Comparison of ENCODE assay signal across 7 cellular contexts in genomic region chr11:66327171-66328035, GRCh38. TPM values are rescaled to one million over a fixed set of nuclear protein-coding genes. Genes with fewer than 3 reads are reported as not detected.
DNase-seq lines count a peak whose midpoint lies in the region; ATAC-seq and TF ChIP-seq lines count a peak whose summit lies in the region.
"Had no signal": no experiment of that assay in that cellular context is flagged by ENCODE, and none has a peak within 500 bp of the region (broad histone marks: within the 10 kb centered on the region; RNA-seq: fewer than 3 reads in every experiment).

No MANE protein-coding gene starts in this region.

- no peak overlapping the region for H3K9ac ChIP-seq in endodermal cell (ENCODE audit: extremely low read depth, low read length, poor library complexity, severe bottlenecking)

- H3K27ac Mint-ChIP-seq in endodermal cell: peak overlapping the region; percentile 3

- H3K9me3 Mint-ChIP-seq in endodermal cell: no peaks in the 10 kb centered on the region

- peaks cover 2% of the 10 kb centered on the region for H3K4me1 ChIP-seq in endodermal cell (ENCODE audit: control insufficient read depth, insufficient read depth, low read length)
- H3K4me1 ChIP-seq in spleen: peaks cover 16 to 59% (median 41%) of the 10 kb centered on the region in 6 donors
- H3K4me1 ChIP-seq in mucosa of descending colon (ENCODE audit: low read depth): peaks cover 11% of the 10 kb centered on the region

- H3K36me3 Mint-ChIP-seq in endodermal cell (ENCODE audit: low read depth): no peaks in the 10 kb centered on the region

- no peak overlapping the region for H3K4me3 Mint-ChIP-seq in endodermal cell

- 91 to 96% methylated on average over 10 to 11 of the region's 11 CpGs for WGBS in endodermal cell (ENCODE audit: insufficient coverage in 1 of 2, insufficient read length in 1 of 2), 2 experiments
- WGBS in spleen, 5 donors: 79 to 84% (median 84%) methylated on average over 10 to 11 of the region's 11 CpGs

- H3K36me3 ChIP-seq in endodermal cell (ENCODE audit: control insufficient read depth, insufficient read depth, low read length): no peaks in the 10 kb centered on the region
- H3K36me3 ChIP-seq in spleen: peaks cover 0 to 13% (median 4%) of the 10 kb centered on the region in 6 donors
- H3K36me3 ChIP-seq in mucosa of descending colon (ENCODE audit: low read depth): no peaks in the 10 kb centered on the region

- H3K27ac ChIP-seq in endodermal cell (ENCODE audit: low read depth, low read length): no peak overlapping the region
- peak overlapping the region in 7 of 8 donors; percentile 2 to 71 (median 54) for H3K27ac ChIP-seq in spleen

- H3K27me3 ChIP-seq in endodermal cell (ENCODE audit: control insufficient read depth, insufficient read depth, low read length, poor library complexity, severe bottlenecking) (no peaks in the 10 kb centered on the region), spleen (replicated peaks in 1 of 7) (no peaks in the 10 kb centered on the region)

- H3K4me3 ChIP-seq in endodermal cell (ENCODE audit: low read length) (no peak overlapping the region), spleen (no peak overlapping the region), mucosa of descending colon (no peak overlapping the region)

- intact Hi-C loops in spleen (cut with DNase I; ENCODE audit: low total_unique reads) (loop anchor here (2.0 kb wide), 1 partner anchor 15 kb away; no protein-coding TSS in a partner anchor), mucosa of descending colon (cut with DNase I, micrococcal nuclease) (no loop called here)

- ATAC-seq in GM18520 (IDR thresholded peaks at IDR 0.05; ENCODE audit: unreplicated experiment) (no peak), mucosa of descending colon (no peak)

- DNase-seq in NCI-H226 (peak; percentile 79), endodermal cell (no peak), spleen (no peak), mucosa of descending colon (no peak), iPS-NIHi7 (ENCODE audit: extremely low spot score) (no peak)

- H3K4me1 Mint-ChIP-seq in endodermal cell: peaks cover 4% of the 10 kb centered on the region

- H3K9me3 ChIP-seq in endodermal cell (ENCODE audit: control insufficient read depth, low read length) (no peaks in the 10 kb centered on the region), spleen (no peaks in the 10 kb centered on the region), mucosa of descending colon (no peaks in the 10 kb centered on the region)

- TF ChIP-seq POLR2A in spleen (IDR thresholded peaks at IDR 0.05): no peak

- peaks cover 10% of the 10 kb centered on the region for H3K27me3 Mint-ChIP-seq in endodermal cell (ENCODE audit: insufficient read depth)

- no peak for TF ChIP-seq CTCF in endodermal cell (conservative IDR thresholded peaks at IDR 0.05)
- TF ChIP-seq CTCF in spleen (IDR thresholded peaks at IDR 0.05 in 8 of 11, conservative IDR thresholded peaks at IDR 0.05 in 3 of 11): no peak
- no peak for TF ChIP-seq CTCF in mucosa of descending colon (IDR thresholded peaks at IDR 0.05)

RNA-seq across cellular contexts. Expression of gene RIN1, which starts 8.8 kb away (rescaled TPM):
- total RNA-seq in endodermal cell: 1 to 10 TPM; 2.2 to 2.6 TPM
- 3.6 TPM for polyA plus RNA-seq in endodermal cell (2013, experiment 1 of 2)
- 4.0 TPM for polyA plus RNA-seq in endodermal cell (2013, experiment 2 of 2)
- 10 to 100 TPM in 1 of 7 donors, 1 to 10 TPM in 6; 5.7 to 10.9 (median 8.9) TPM for total RNA-seq in spleen
- polyA plus RNA-seq in spleen: 1 to 10 TPM; 2.3 to 7.8 (median 7.0) TPM
- total RNA-seq in mucosa of descending colon: 10 to 100 TPM in 1 of 3 donors, 1 to 10 TPM in 2; 5.2 to 12.7 (median 9.5) TPM

RNA-seq across cellular contexts. Expression of gene CD248, which starts 10.6 kb away (rescaled TPM):
- total RNA-seq in endodermal cell (under 1 TPM; 0.33 to 0.40 TPM), spleen (10 to 100 TPM in 2 of 7 donors, 1 to 10 TPM in 5; 4.7 to 15.7 (median 6.5) TPM), mucosa of descending colon (10 to 100 TPM in 2 of 3 donors, 1 to 10 TPM in 1; 4.5 to 37.7 (median 28.5) TPM)
- polyA plus RNA-seq in endodermal cell (2013, experiment 1 of 2): 4.7 TPM
- 5.5 TPM for polyA plus RNA-seq in endodermal cell (2013, experiment 2 of 2)
- polyA plus RNA-seq in spleen: 1 to 10 TPM; 1.7 to 2.7 (median 2.0) TPM
- total RNA-seq: pulmonary artery endothelial cell had no signal

RNA-seq across cellular contexts. Expression of gene BRMS1, which starts 17.5 kb away (rescaled TPM):
- total RNA-seq in endodermal cell (10 to 100 TPM; 38.7 to 40.3 TPM), spleen (10 to 100 TPM; 32.3 to 52.5 (median 37.2) TPM), mucosa of descending colon (10 to 100 TPM; 35.9 to 47.6 (median 39.3) TPM)
- polyA plus RNA-seq in endodermal cell (2013, experiment 1 of 2): 29.5 TPM
- 30.5 TPM for polyA plus RNA-seq in endodermal cell (2013, experiment 2 of 2)
- polyA plus RNA-seq in spleen: 10 to 100 TPM; 61.6 to 90.6 (median 83.0) TPM

RNA-seq across cellular contexts. Expression of gene B4GAT1, which starts 20.0 kb away (rescaled TPM):
- 10 to 100 TPM; 29.4 to 45.7 TPM for total RNA-seq in endodermal cell
- 46.8 TPM for polyA plus RNA-seq in endodermal cell (2013, experiment 1 of 2)
- polyA plus RNA-seq in endodermal cell (2013, experiment 2 of 2): 44.7 TPM
- total RNA-seq in spleen: 10 to 100 TPM in 5 of 7 donors, 1 to 10 TPM in 2; 6.3 to 23.4 (median 13.9) TPM
- polyA plus RNA-seq in spleen: 1 to 10 TPM; 4.3 to 8.9 (median 8.7) TPM
- 10 to 100 TPM; 13.4 to 34.6 (median 13.4) TPM for total RNA-seq in mucosa of descending colon

RNA-seq across cellular contexts. Expression of gene TMEM151A, which starts 35.7 kb away (rescaled TPM):
- total RNA-seq in endodermal cell (under 1 TPM in 1 of 2 donors, not detected in 1; 0.20 TPM), spleen (under 1 TPM in 1 of 7 donors, not detected in 6; 0.34 TPM), mucosa of descending colon (under 1 TPM; 0.17 to 0.38 (median 0.27) TPM)
- 0.50 TPM for polyA plus RNA-seq in endodermal cell (2013, experiment 1 of 2)
- polyA plus RNA-seq in endodermal cell (2013, experiment 2 of 2): 0.41 TPM
- polyA plus RNA-seq in spleen: under 1 TPM in 2 of 3 donors, not detected in 1; 0.02 TPM
- total RNA-seq: pulmonary artery endothelial cell had no signal
